Comparison of ENCODE assay signal across 1 cellular context in the genomic region with DNA sequence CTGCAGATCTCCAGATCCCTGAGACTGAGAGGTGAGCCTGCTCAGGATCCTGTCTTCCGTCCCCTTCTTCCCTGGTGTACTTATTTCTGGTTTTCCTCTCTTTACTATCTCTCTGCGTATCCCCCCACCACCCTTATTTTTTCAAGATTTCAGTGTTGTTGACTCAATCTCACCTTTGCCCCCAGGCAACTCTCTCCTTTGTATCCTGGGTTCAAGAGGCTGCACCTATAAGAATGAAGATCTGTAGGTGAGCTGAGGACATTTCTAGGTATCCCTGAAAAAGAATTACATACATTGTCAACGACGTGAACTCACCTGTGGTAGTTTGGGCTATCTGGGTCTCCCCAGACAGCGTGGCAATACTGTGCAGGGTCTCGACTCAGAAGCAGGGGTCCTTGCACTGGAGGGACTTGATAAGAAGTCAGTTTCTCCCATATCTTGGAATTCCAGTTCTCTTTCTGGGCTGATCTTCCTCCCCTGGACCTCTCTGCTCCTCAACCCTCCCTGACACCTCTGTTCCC.
TF ChIP-seq lines count a peak whose summit lies in the region.

No MANE protein-coding gene starts in this region.

TF ChIP-seq in HepG2, 621 proteins besides CTCF, POLR2A, EP300 and RAD21:
- no peak for TF ChIP-seq IRX3 (CRISPR knock-in tag; IDR thresholded peaks at IDR 0.05; ENCODE audit: borderline replicate concordance, low read depth)
- TF ChIP-seq ZNF709 (CRISPR knock-in tag; IDR thresholded peaks at IDR 0.05), result 0 out of 2 replicates have a peak, but pooled peaks have one; percentile 60
- peak; percentile 12; the same call in 1 of the 2 replicates for TF ChIP-seq FOXO1 (CRISPR knock-in tag; IDR thresholded peaks at IDR 0.05)
- TF ChIP-seq HNF4A (CRISPR knock-in tag; IDR thresholded peaks at IDR 0.05), result peak; percentile 17; the same call in 1 of the 2 replicates
- peak; percentile 25; the same call in 1 of the 2 replicates for TF ChIP-seq ZNF563 (CRISPR knock-in tag; IDR thresholded peaks at IDR 0.05)
- peak; percentile 53; the same call in 1 of the 2 replicates for TF ChIP-seq EEA1 (CRISPR knock-in tag; IDR thresholded peaks at IDR 0.05; ENCODE audit: borderline replicate concordance)
- TF ChIP-seq ZIK1 (CRISPR knock-in tag; IDR thresholded peaks at IDR 0.05; ENCODE audit: borderline replicate concordance, low read depth), result 0 out of 2 replicates have a peak, but pooled peaks have one; percentile 60
- TF ChIP-seq ZEB1 (IDR thresholded peaks at IDR 0.05; ENCODE audit: insufficient replicate concordance, low read depth), result no peak
- TF ChIP-seq EZH2 (conservative IDR thresholded peaks at IDR 0.05; ENCODE audit: low read depth, low read length), result 0 out of 2 replicates have a peak, but pooled peaks have one; percentile 17
